Comparison of ENCODE assay signal across 19 cellular contexts in the genomic region with DNA sequence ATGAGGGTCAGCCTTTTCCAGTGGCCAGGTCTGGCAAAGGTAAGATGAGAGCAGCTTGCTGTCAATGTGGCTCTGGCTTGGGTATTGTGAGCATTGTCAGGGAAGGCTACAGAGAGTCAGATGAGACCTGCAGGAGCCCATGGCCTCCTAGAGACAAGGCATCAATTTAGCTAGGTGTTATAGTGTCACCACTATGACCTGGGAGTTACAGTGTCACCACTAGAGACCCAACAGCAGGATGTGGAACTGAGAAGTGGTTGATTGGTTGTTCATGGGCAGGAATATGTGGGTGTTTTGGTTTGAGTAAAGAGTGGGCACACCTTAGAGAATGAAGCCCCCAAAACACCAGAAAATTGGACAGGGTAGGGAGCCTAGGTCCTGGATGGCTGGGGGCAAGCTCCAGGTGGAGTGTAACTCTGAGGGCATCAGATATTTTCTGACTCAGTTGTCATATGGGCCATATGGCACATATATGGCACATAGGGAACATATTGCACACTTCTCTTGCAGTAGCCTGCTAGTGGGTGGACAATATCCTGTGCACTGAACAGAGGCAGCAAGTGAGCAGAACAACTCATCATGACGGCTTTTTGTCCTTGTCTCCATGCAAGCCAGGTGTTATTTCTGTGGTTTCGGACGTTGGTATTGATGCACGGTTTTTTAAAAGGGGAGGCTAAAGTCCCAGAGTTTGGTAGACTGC. TPM values are rescaled to one million over a fixed set of nuclear protein-coding genes. Genes with fewer than 3 reads are reported as not detected.
A peak's percentile ranks its signal among the peaks of the same experiment; 100 is the strongest.
DNase-seq lines count a peak whose midpoint lies in the region; ATAC-seq and TF ChIP-seq lines count a peak whose summit lies in the region.
"Had no signal": no experiment of that assay in that cellular context is flagged by ENCODE, and none has a peak within 500 bp of the region (broad histone marks: within the 10 kb centered on the region; RNA-seq: fewer than 3 reads in every experiment).

No MANE protein-coding gene starts in this region.

- intact Hi-C loops in activated T-helper 2 cell treated with anti-CD3 and anti-CD28 coated beads, Interferon-gamma antibody, Interleukin-2, Interleukin-4, amounts not matched to agents 10 μg/mL and 5 μg/mL and 100 μg/mL, durations not matched to agents 14 hours and 24 hours and 36 hours (cut with micrococcal nuclease): loop anchor here (5.0 kb wide), 1 partner anchor 267 kb away; the partner anchor contains the start of gene HNRNPUL1
- intact Hi-C loops in transverse colon (cut with DNase I; ENCODE audit: low total_unique reads): no loop called here

- H3K4me3 Mint-ChIP-seq in CD4-positive, CD25-positive, alpha-beta regulatory T cell: peak overlapping the region in 2 of 4 donors; percentile 24 to 82
- no peak overlapping the region for H3K4me3 Mint-ChIP-seq in activated T-helper 2 cell treated with anti-CD3 and anti-CD28 coated beads, Interferon-gamma antibody, Interleukin-2, Interleukin-4, amounts not matched to agents 10 μg/mL and 5 μg/mL and 100 μg/mL, durations not matched to agents 14 hours and 24 hours and 36 hours (ENCODE audit: low read depth)
- peak overlapping the region; percentile 20 to 88 (median 58) for H3K4me3 Mint-ChIP-seq in naive B cell
- H3K4me3 Mint-ChIP-seq: activated naive CD4-positive, alpha-beta T cell treated with anti-CD3 and anti-CD28 coated beads, Interleukin-2, amount 10 ng/mL, durations not matched to agents 7 days and 5 days; nephron had no signal

- peaks cover 44% of the 10 kb centered on the region for H3K4me1 ChIP-seq in CD4-positive, CD25-positive, alpha-beta regulatory T cell (ENCODE audit: control insufficient read depth, insufficient read depth, low read length, poor library complexity, severe bottlenecking)
- peaks cover 0 to 25% (median 2%) of the 10 kb centered on the region in 4 donors for H3K4me1 ChIP-seq in transverse colon

- no peak overlapping the region for H3K4me3 ChIP-seq in CD4-positive, CD25-positive, alpha-beta regulatory T cell (ENCODE audit: low read depth, low read length)
- H3K4me3 ChIP-seq in transverse colon: no peak overlapping the region
- H3K4me3 ChIP-seq: MG63, psoas muscle had no signal

- peak; percentile 13 for TF ChIP-seq POLR2A in GM15510 (IDR thresholded peaks at IDR 0.05; ENCODE audit: borderline replicate concordance, extremely low read depth, insufficient read length)
- no peak for TF ChIP-seq POLR2A in transverse colon (IDR thresholded peaks at IDR 0.05)

- no peaks in the 10 kb centered on the region for H3K36me3 Mint-ChIP-seq in CD4-positive, CD25-positive, alpha-beta regulatory T cell
- H3K36me3 Mint-ChIP-seq in activated T-helper 2 cell treated with anti-CD3 and anti-CD28 coated beads, Interferon-gamma antibody, Interleukin-2, Interleukin-4, amounts not matched to agents 10 μg/mL and 5 μg/mL and 100 μg/mL, durations not matched to agents 14 hours and 24 hours and 36 hours (ENCODE audit: low read depth): peaks cover 27% of the 10 kb centered on the region
- H3K36me3 Mint-ChIP-seq in naive B cell: peaks cover 0 to 16% of the 10 kb centered on the region in 2 donors
- H3K36me3 Mint-ChIP-seq: T-cell had no signal

- 71 to 86% methylated on average over 3 to 4 of the region's 4 CpGs for WGBS in transverse colon (ENCODE audit: low coverage in 1 of 2), 2 donors

- ATAC-seq in CD4-positive, CD25-positive, alpha-beta regulatory T cell (ENCODE audit: low read depth in 2 of 2): peak; percentile 6 to 26
- no peak for ATAC-seq in naive B cell (ENCODE audit: low read depth in 2 of 2)
- ATAC-seq in GM18868 (IDR thresholded peaks at IDR 0.05; ENCODE audit: unreplicated experiment): no peak
- ATAC-seq: psoas muscle, Right ventricle myocardium inferior had no signal

- TF ChIP-seq EP300 in transverse colon (IDR thresholded peaks at IDR 0.05; ENCODE audit: low read depth): no peak

- H3K27ac ChIP-seq in CD4-positive, CD25-positive, alpha-beta regulatory T cell (ENCODE audit: insufficient read depth, low read length, poor library complexity, severe bottlenecking): no peak overlapping the region
- no peak overlapping the region for H3K27ac ChIP-seq in transverse colon

- H3K27ac Mint-ChIP-seq in CD4-positive, CD25-positive, alpha-beta regulatory T cell: no peak overlapping the region
- H3K27ac Mint-ChIP-seq in activated T-helper 2 cell treated with anti-CD3 and anti-CD28 coated beads, Interferon-gamma antibody, Interleukin-2, Interleukin-4, amounts not matched to agents 10 μg/mL and 5 μg/mL and 100 μg/mL, durations not matched to agents 14 hours and 24 hours and 36 hours: peak overlapping the region; percentile 1
- H3K27ac Mint-ChIP-seq in naive B cell: peak overlapping the region in 5 of 6 donors; percentile 1 to 96 (median 29)
- H3K27ac Mint-ChIP-seq: nephron had no signal

- no peaks in the 10 kb centered on the region for H3K9me3 ChIP-seq in CD4-positive, CD25-positive, alpha-beta regulatory T cell (ENCODE audit: control insufficient read depth in 2 of 2, low read length in 2 of 2)
- H3K9me3 ChIP-seq in transverse colon: no peaks in the 10 kb centered on the region
- H3K9me3 ChIP-seq: tibial nerve had no signal

- in situ Hi-C loops in transverse colon (cut with MboI; ENCODE audit: low pct_ligation_motif_present in 1 of 4, low pct_unique_long_range_greater_than_20kb in 1 of 4, low sequenced_read_pairs in 3 of 4): no loop called here

- H3K36me3 ChIP-seq in CD4-positive, CD25-positive, alpha-beta regulatory T cell (ENCODE audit: control insufficient read depth, insufficient read depth, low read length): no peaks in the 10 kb centered on the region
- no peaks in the 10 kb centered on the region for H3K36me3 ChIP-seq in transverse colon
- H3K36me3 ChIP-seq: MG63, spleen, tibial nerve had no signal

- no peak for DNase-seq in CD4-positive, CD25-positive, alpha-beta regulatory T cell
- no peak for DNase-seq in activated T-helper 2 cell treated with anti-CD3 and anti-CD28 coated beads, Interferon-gamma antibody, Interleukin-2, Interleukin-4, amounts not matched to agents 10 μg/mL and 5 μg/mL and 100 μg/mL, durations not matched to agents 14 hours and 24 hours and 36 hours (ENCODE audit: low spot score)
- DNase-seq in naive B cell (no peak), transverse colon (no peak), NCI-H446 (lab: John Stamatoyannopoulos, UW) (no peak)
- DNase-seq: activated naive CD4-positive, alpha-beta T cell treated with anti-CD3 and anti-CD28 coated beads, Interleukin-2, amount 10 ng/mL, durations not matched to agents 7 days and 5 days; MG63; NCI-H187; NCI-H446 treated with DMSO at 0.1 percent for 48 hours; psoas muscle; spleen; T-cell had no signal

- H3K4me1 Mint-ChIP-seq in CD4-positive, CD25-positive, alpha-beta regulatory T cell: peaks cover 15 to 45% (median 32%) of the 10 kb centered on the region in 4 donors
- peaks cover 57% of the 10 kb centered on the region for H3K4me1 Mint-ChIP-seq in activated T-helper 2 cell treated with anti-CD3 and anti-CD28 coated beads, Interferon-gamma antibody, Interleukin-2, Interleukin-4, amounts not matched to agents 10 μg/mL and 5 μg/mL and 100 μg/mL, durations not matched to agents 14 hours and 24 hours and 36 hours (ENCODE audit: low read depth)
- peaks cover 54 to 75% (median 75%) of the 10 kb centered on the region in 3 donors for H3K4me1 Mint-ChIP-seq in naive B cell
- H3K4me1 Mint-ChIP-seq: nephron had no signal

- peaks cover 16% of the 10 kb centered on the region for H3K27me3 ChIP-seq in CD4-positive, CD25-positive, alpha-beta regulatory T cell (ENCODE audit: control insufficient read depth, insufficient read depth, low read length)
- peaks cover 42% of the 10 kb centered on the region for H3K27me3 ChIP-seq in transverse colon

- TF ChIP-seq CTCF in transverse colon (IDR thresholded peaks at IDR 0.05): no peak

- H3K9me3 Mint-ChIP-seq in CD4-positive, CD25-positive, alpha-beta regulatory T cell: peaks cover 0 to 5% (median 2%) of the 10 kb centered on the region in 7 donors
- peaks cover 35% of the 10 kb centered on the region for H3K9me3 Mint-ChIP-seq in activated T-helper 2 cell treated with anti-CD3 and anti-CD28 coated beads, Interferon-gamma antibody, Interleukin-2, Interleukin-4, amounts not matched to agents 10 μg/mL and 5 μg/mL and 100 μg/mL, durations not matched to agents 14 hours and 24 hours and 36 hours
- peaks cover 8 to 34% (median 29%) of the 10 kb centered on the region in 7 donors for H3K9me3 Mint-ChIP-seq in naive B cell

- H3K27me3 Mint-ChIP-seq in CD4-positive, CD25-positive, alpha-beta regulatory T cell: peaks cover 35% of the 10 kb centered on the region
- H3K27me3 Mint-ChIP-seq in activated T-helper 2 cell treated with anti-CD3 and anti-CD28 coated beads, Interferon-gamma antibody, Interleukin-2, Interleukin-4, amounts not matched to agents 10 μg/mL and 5 μg/mL and 100 μg/mL, durations not matched to agents 14 hours and 24 hours and 36 hours (ENCODE audit: low read depth): peaks cover 18% of the 10 kb centered on the region
- no peaks in the 10 kb centered on the region for H3K27me3 Mint-ChIP-seq in naive B cell

RNA-seq across cellular contexts. Expression of gene CEACAM21, which starts 46.3 kb away (rescaled TPM):
- total RNA-seq in CD4-positive, CD25-positive, alpha-beta regulatory T cell: 43.8 TPM
- 10 to 100 TPM; 39.1 to 58.6 (median 46.7) TPM for polyA plus RNA-seq in CD4-positive, CD25-positive, alpha-beta regulatory T cell
- 16.6 and 19.4 TPM in 2 replicates for total RNA-seq in activated T-helper 2 cell treated with anti-CD3 and anti-CD28 coated beads, Interferon-gamma antibody, Interleukin-2, Interleukin-4, amounts not matched to agents 10 μg/mL and 5 μg/mL and 100 μg/mL, durations not matched to agents 14 hours and 24 hours and 36 hours
- polyA plus RNA-seq in naive B cell (ENCODE audit: low read depth in 6 of 6): 10 to 100 TPM in 5 of 6 donors, 1 to 10 TPM in 1; 7.1 to 57.2 (median 20.0) TPM
- total RNA-seq in transverse colon: 1 to 10 TPM in 1 of 4 donors, under 1 TPM in 2, not detected in 1; 0.41 to 1.1 (median 0.95) TPM
- total RNA-seq: bronchial epithelial cell had no signal
- polyA plus RNA-seq: BJ had no signal

Comparison
In these comparisons a context has a peak if more than half of its experiments do, and no peak if none do; other contexts are left out.
1. ATAC-seq: peak in CD4-positive, CD25-positive, alpha-beta regulatory T cell (2 of 2); none in naive B cell (0 of 2) and GM18868 (single experiment).
2. H3K27ac Mint-ChIP-seq: peak in activated T-helper 2 cell treated with anti-CD3 and anti-CD28 coated beads, Interferon-gamma antibody, Interleukin-2, Interleukin-4, amounts not matched to agents 10 μg/mL and 5 μg/mL and 100 μg/mL, durations not matched to agents 14 hours and 24 hours and 36 hours (single experiment) and naive B cell (5 of 6); none in CD4-positive, CD25-positive, alpha-beta regulatory T cell (0 of 3).